ENCODE assay signal across 8 cellular contexts in genomic region chr20:63230800-63231268, GRCh38. TPM values are rescaled to one million over a fixed set of nuclear protein-coding genes. Genes with fewer than 3 reads are reported as not detected.
DNase-seq lines count a peak whose midpoint lies in the region; ATAC-seq and TF ChIP-seq lines count a peak whose summit lies in the region.

No MANE protein-coding gene starts in this region.

- DNase-seq in ELF-1 (ENCODE audit: low read depth, low spot score) (peak; percentile 85), NCI-H526 treated with DMSO at 0.1 percent for 48 hours (lab: John Stamatoyannopoulos, UW) (peak; percentile 39), endothelial cell (ENCODE audit: low spot score) (peak; percentile 71), mucosa of gallbladder (ENCODE audit: low spot score) (peak; percentile 38), GF-D8 (lab: John Stamatoyannopoulos, UW) (no peak), NCI-H2029 treated with DMSO at 0.1 percent for 48 hours (lab: John Stamatoyannopoulos, UW) (no peak), NCI-H2196 (lab: John Stamatoyannopoulos, UW; ENCODE audit: unreplicated experiment) (no peak)
- no peak for DNase-seq in activated T-cell treated with anti-CD3 and anti-CD28 coated beads, Interleukin-2, amount 50 U/mL, for 4 hours

- no peak for TF ChIP-seq CTCF in endothelial cell (IDR thresholded peaks at IDR 0.05; ENCODE audit: unreplicated experiment)

- no peak overlapping the region for H3K27ac Mint-ChIP-seq in endothelial cell (ENCODE audit: unreplicated experiment)

- peaks cover 8% of the 10 kb centered on the region for H3K4me1 Mint-ChIP-seq in endothelial cell (ENCODE audit: unreplicated experiment)
- peaks cover 2% of the 10 kb centered on the region for H3K4me1 Mint-ChIP-seq in activated T-cell treated with anti-CD3 and anti-CD28 coated beads, Interleukin-2, amount 50 U/mL, for 4 hours (ENCODE audit: low read depth)

- H3K27me3 Mint-ChIP-seq in endothelial cell (ENCODE audit: unreplicated experiment), result peaks cover 5% of the 10 kb centered on the region
- H3K27me3 Mint-ChIP-seq in activated T-cell treated with anti-CD3 and anti-CD28 coated beads, Interleukin-2, amount 50 U/mL, for 4 hours (ENCODE audit: low read depth), result peaks cover 48% of the 10 kb centered on the region

- no peak for ATAC-seq in activated T-cell treated with anti-CD3 and anti-CD28 coated beads, Interleukin-2, amount 50 U/mL, for 4 hours

- H3K36me3 Mint-ChIP-seq in endothelial cell (ENCODE audit: low read depth, unreplicated experiment), result no peaks in the 10 kb centered on the region
- no peaks in the 10 kb centered on the region for H3K36me3 Mint-ChIP-seq in activated T-cell treated with anti-CD3 and anti-CD28 coated beads, Interleukin-2, amount 50 U/mL, for 4 hours (ENCODE audit: insufficient read depth)

- peak overlapping the region; percentile 51 for H3K4me3 Mint-ChIP-seq in endothelial cell (ENCODE audit: unreplicated experiment)
- H3K4me3 Mint-ChIP-seq in activated T-cell treated with anti-CD3 and anti-CD28 coated beads, Interleukin-2, amount 50 U/mL, for 4 hours, result no peak overlapping the region

- H3K9me3 Mint-ChIP-seq in endothelial cell (ENCODE audit: unreplicated experiment), result no peaks in the 10 kb centered on the region
- no peaks in the 10 kb centered on the region for H3K9me3 Mint-ChIP-seq in activated T-cell treated with anti-CD3 and anti-CD28 coated beads, Interleukin-2, amount 50 U/mL, for 4 hours

RNA-seq across cellular contexts. Expression of gene BIRC7, which starts 4.9 kb away (rescaled TPM):
- not detected for total RNA-seq in endothelial cell (ENCODE audit: unreplicated experiment)
- total RNA-seq in mucosa of gallbladder, result 0.14 TPM
- not detected for total RNA-seq in activated T-cell treated with anti-CD3 and anti-CD28 coated beads, Interleukin-2, amount 50 U/mL, for 4 hours

RNA-seq across cellular contexts. Expression of gene YTHDF1, which starts 14.9 kb away (rescaled TPM):
- 62.1 TPM for total RNA-seq in endothelial cell (ENCODE audit: unreplicated experiment)
- total RNA-seq in mucosa of gallbladder, result 40.8 TPM
- 10 to 100 TPM; 53.5 to 59.6 (median 55.6) TPM for total RNA-seq in activated T-cell treated with anti-CD3 and anti-CD28 coated beads, Interleukin-2, amount 50 U/mL, for 4 hours

RNA-seq across cellular contexts. Expression of gene NKAIN4, which starts 23.4 kb away (rescaled TPM):
- total RNA-seq in endothelial cell (ENCODE audit: unreplicated experiment) (3.3 TPM), mucosa of gallbladder (not detected)
- not detected for total RNA-seq in activated T-cell treated with anti-CD3 and anti-CD28 coated beads, Interleukin-2, amount 50 U/mL, for 4 hours

RNA-seq across cellular contexts. Expression of gene ARFGAP1, which starts 41.8 kb away (rescaled TPM):
- total RNA-seq in endothelial cell (ENCODE audit: unreplicated experiment) (106 TPM), mucosa of gallbladder (106 TPM)
- 100 to 1,000 TPM; 110 to 112 (median 110) TPM for total RNA-seq in activated T-cell treated with anti-CD3 and anti-CD28 coated beads, Interleukin-2, amount 50 U/mL, for 4 hours

Comparison
In these comparisons a context has a peak if more than half of its experiments do, and no peak if none do; other contexts are left out.
1. DNase-seq: peak in ELF-1 (single experiment), NCI-H526 treated with DMSO at 0.1 percent for 48 hours (single experiment), endothelial cell (single experiment) and mucosa of gallbladder (single experiment); none in GF-D8 (single experiment), activated T-cell treated with anti-CD3 and anti-CD28 coated beads, Interleukin-2, amount 50 U/mL, for 4 hours (single experiment), NCI-H2029 treated with DMSO at 0.1 percent for 48 hours (single experiment) and NCI-H2196 (single experiment).